ENCODE assay signal across 8 cellular contexts in genomic region chr2:169363570-169364150, GRCh38. TPM values are rescaled to one million over a fixed set of nuclear protein-coding genes. Genes with fewer than 3 reads are reported as not detected.
DNase-seq lines count a peak whose midpoint lies in the region; ATAC-seq and TF ChIP-seq lines count a peak whose summit lies in the region.

No MANE protein-coding gene starts in this region.

- H3K4me3 ChIP-seq in lower leg skin (ENCODE audit: low read depth, poor library complexity, severe bottlenecking), result peak overlapping the region; percentile 3

- DNase-seq in GM10266 (ENCODE audit: extremely low spot score) (peak; percentile 51), SW480 (ENCODE audit: low spot score) (peak; percentile 53), lower leg skin (ENCODE audit: low spot score in 2 of 2) (no peak), GOT3 (lab: John Stamatoyannopoulos, UW) (no peak)
- peak; percentile 32 for DNase-seq in central memory CD4-positive, alpha-beta T cell
- peak in 2 of 3 experiments; percentile 17 to 51 for DNase-seq in stimulated activated CD4-positive, alpha-beta T cell treated with anti-CD3 and anti-CD28 coated beads, TNF-alpha, amount 100 ng/mL, for 24 hours (ENCODE audit: low read depth in 3 of 3)

- ATAC-seq in HG02938 (IDR thresholded peaks at IDR 0.05; ENCODE audit: unreplicated experiment) (peak; percentile 38), HG03108 (IDR thresholded peaks at IDR 0.05; ENCODE audit: unreplicated experiment) (no peak)

- TF ChIP-seq CTCF in GM10266 (IDR thresholded peaks at IDR 0.05; ENCODE audit: control insufficient read depth, insufficient read depth, low read depth, missing control alignments) (peak; percentile 6), lower leg skin (IDR thresholded peaks at IDR 0.05) (no peak)

- no peak for TF ChIP-seq POLR2A in lower leg skin (IDR thresholded peaks at IDR 0.05)

- intact Hi-C loops in lower leg skin (cut with DNase I; ENCODE audit: low total_unique reads), result no loop called here

- WGBS in lower leg skin, 2 donors, result 0 to 1% methylated on average over 26 of the region's 26 CpGs

RNA-seq across cellular contexts. Expression of gene LRP2, which starts 1.3 kb away (rescaled TPM):
- total RNA-seq in lower leg skin, result under 1 TPM in 2 of 4 donors, not detected in 2; 0.05 to 0.23 TPM

Comparison
In these comparisons a context has a peak if more than half of its experiments do, and no peak if none do; other contexts are left out.
1. DNase-seq: peak in GM10266 (single experiment), SW480 (single experiment), central memory CD4-positive, alpha-beta T cell (single experiment) and stimulated activated CD4-positive, alpha-beta T cell treated with anti-CD3 and anti-CD28 coated beads, TNF-alpha, amount 100 ng/mL, for 24 hours (2 of 3); none in lower leg skin (0 of 2) and GOT3 (single experiment).